ENCODE assay signal across 8 cellular contexts in genomic region chr9:137029058-137029922, GRCh38. TPM values are rescaled to one million over a fixed set of nuclear protein-coding genes. Genes with fewer than 3 reads are reported as not detected.
DNase-seq lines count a peak whose midpoint lies in the region; ATAC-seq and TF ChIP-seq lines count a peak whose summit lies in the region.

No MANE protein-coding gene starts in this region.

- H2AFZ ChIP-seq in neuron (ENCODE audit: low read depth, low read length) = no peak overlapping the region

- H3K4me1 ChIP-seq in Panc1 (ENCODE audit: control insufficient read depth, insufficient read depth, low read length) (peaks cover 22% of the 10 kb centered on the region; the same call in 1 of the 2 replicates), neuron (ENCODE audit: insufficient read depth, low read length) (peaks cover 30% of the 10 kb centered on the region), subcutaneous abdominal adipose tissue (ENCODE audit: control insufficient read depth in 5 of 5, insufficient read depth in 5 of 5, low read length in 5 of 5) (peaks cover 4 to 73% (median 50%) of the 10 kb centered on the region in 5 donors)

- peaks cover 8% of the 10 kb centered on the region for H3K36me3 Mint-ChIP-seq in activated T-helper 17 cell treated with anti-CD3 and anti-CD28 coated beads, Interleukin-2, amount 50 U/mL, for 72 hours (ENCODE audit: low read depth)

- ATAC-seq in Panc1 (peak; percentile 80), GM19035 (IDR thresholded peaks at IDR 0.05; ENCODE audit: unreplicated experiment) (no peak)
- ATAC-seq in activated T-helper 17 cell treated with anti-CD3 and anti-CD28 coated beads, Interleukin-2, amount 50 U/mL, for 72 hours (replicated peaks) = peak; percentile 60

- TF ChIP-seq CTCF in HFF-Myc (IDR thresholded peaks at IDR 0.05; ENCODE audit: low read depth, low read length, missing control alignments) (peak; percentile 96), Panc1 (IDR thresholded peaks at IDR 0.05) (peak; percentile 92), foreskin fibroblast (IDR thresholded peaks at IDR 0.05; ENCODE audit: low read depth, low read length) (peak; percentile 95)

- peaks cover 5% of the 10 kb centered on the region for H3K4me1 Mint-ChIP-seq in activated T-helper 17 cell treated with anti-CD3 and anti-CD28 coated beads, Interleukin-2, amount 50 U/mL, for 72 hours

- intact Hi-C loops in Panc1 (cut with micrococcal nuclease; ENCODE audit: unreplicated experiment) = no loop called here

- H3K9me3 Mint-ChIP-seq in activated T-helper 17 cell treated with anti-CD3 and anti-CD28 coated beads, Interleukin-2, amount 50 U/mL, for 72 hours = no peaks in the 10 kb centered on the region

- CTCF ChIA-PET in Panc1 (lab: Charles Lee) = interaction anchor here (0.6 to 1.4 kb wide), 12 partner anchors 9 to 239 kb away, joined by 3 to 14 read pairs (median 4); partner anchors contain the start of gene CLIC3

- POLR2A ChIA-PET in Panc1 (lab: Charles Lee) = no interaction called here

- no peak overlapping the region; the same call in 1 of the 2 replicates for H3K4me3 ChIP-seq in HFF-Myc (replicated peaks; ENCODE audit: low read depth, low read length)
- peak overlapping the region in 1 of 2 experiments; percentile 53; a peak in 2 of 4 replicates for H3K4me3 ChIP-seq in Panc1 (ENCODE audit: low read depth in 2 of 2, low read length in 2 of 2)
- H3K4me3 ChIP-seq in foreskin fibroblast (ENCODE audit: low read depth in 1 of 2, low read length in 2 of 2) = peak overlapping the region in 1 of 2 donors; percentile 57
- H3K4me3 ChIP-seq in neuron (ENCODE audit: low read length) = peak overlapping the region; percentile 57
- H3K4me3 ChIP-seq in subcutaneous abdominal adipose tissue (ENCODE audit: low read depth in 1 of 5, low read length in 5 of 5) = peak overlapping the region in 4 of 5 donors; percentile 56 to 70 (median 66)

- H3K9ac ChIP-seq in subcutaneous abdominal adipose tissue (ENCODE audit: low read length in 5 of 5) = peak overlapping the region in 3 of 5 donors; percentile 10 to 72 (median 57)

- H3K27me3 ChIP-seq in Panc1 (ENCODE audit: control insufficient read depth, insufficient read depth, low read length) (no peaks in the 10 kb centered on the region), neuron (ENCODE audit: insufficient read depth, low read length) (no peaks in the 10 kb centered on the region), subcutaneous abdominal adipose tissue (ENCODE audit: control insufficient read depth in 5 of 5, insufficient read depth in 4 of 5, low read length in 5 of 5) (no peaks in the 10 kb centered on the region)

- BruUV-seq in Panc1 (replicated peaks; lab: Mats Ljungman, UMichigan) = no TSS peak

- in situ Hi-C loops in Panc1 (cut with HindIII; ENCODE audit: low pct_unique_long_range_greater_than_20kb, low sequenced_read_pairs) = no loop called here

- H3K27me3 Mint-ChIP-seq in activated T-helper 17 cell treated with anti-CD3 and anti-CD28 coated beads, Interleukin-2, amount 50 U/mL, for 72 hours = no peaks in the 10 kb centered on the region

- DNase-seq in DMS53 treated with DMSO at 0.1 percent for 48 hours (lab: John Stamatoyannopoulos, UW; ENCODE audit: unreplicated experiment) = peak; percentile 36
- DNase-seq in HFF-Myc (ENCODE audit: extremely low read depth, low read depth) = no peak
- DNase-seq in Panc1 (ENCODE audit: low read depth, low spot score) = peak; percentile 25
- DNase-seq in foreskin fibroblast = peak; percentile 35 to 82

- peak overlapping the region; percentile 86 for H3K4me3 Mint-ChIP-seq in activated T-helper 17 cell treated with anti-CD3 and anti-CD28 coated beads, Interleukin-2, amount 50 U/mL, for 72 hours

- H3K27ac Mint-ChIP-seq in activated T-helper 17 cell treated with anti-CD3 and anti-CD28 coated beads, Interleukin-2, amount 50 U/mL, for 72 hours = peak overlapping the region; percentile 66

- no peak overlapping the region for H3K27ac ChIP-seq in Panc1 (ENCODE audit: low read length)
- no peak overlapping the region for H3K27ac ChIP-seq in subcutaneous abdominal adipose tissue (ENCODE audit: low read depth, low read length)

- H3K36me3 ChIP-seq in Panc1 (ENCODE audit: control insufficient read depth, insufficient read depth, low read length) (no peaks in the 10 kb centered on the region), neuron (ENCODE audit: insufficient read depth, low read length) (no peaks in the 10 kb centered on the region), subcutaneous abdominal adipose tissue (ENCODE audit: control insufficient read depth in 5 of 5, insufficient read depth in 5 of 5, low read length in 5 of 5) (no peaks in the 10 kb centered on the region)

- H3K9me3 ChIP-seq in Panc1 (ENCODE audit: control insufficient read depth, insufficient read depth, low read depth, low read length) = no peaks in the 10 kb centered on the region
- H3K9me3 ChIP-seq in neuron (ENCODE audit: low read length) = no peaks in the 10 kb centered on the region
- H3K9me3 ChIP-seq in subcutaneous abdominal adipose tissue (ENCODE audit: control insufficient read depth in 5 of 5, low read length in 5 of 5) = no peaks in the 10 kb centered on the region

RNA-seq across cellular contexts. Expression of gene ABCA2, which starts 1.3 kb away (rescaled TPM):
- 27.0 TPM for total RNA-seq in Panc1 (2021; ENCODE audit: unreplicated experiment)
- 66.0 TPM for polyA plus RNA-seq in Panc1 (2012; ENCODE audit: insufficient read length)
- 10 to 100 TPM; 43.0 to 63.9 TPM for total RNA-seq in activated T-helper 17 cell treated with anti-CD3 and anti-CD28 coated beads, Interleukin-2, amount 50 U/mL, for 72 hours

RNA-seq across cellular contexts. Expression of gene FUT7, which starts 2.6 kb away (rescaled TPM):
- total RNA-seq in Panc1 (2021; ENCODE audit: unreplicated experiment) = not detected
- polyA plus RNA-seq in Panc1 (2012; ENCODE audit: insufficient read length) = not detected
- 10 to 100 TPM; 12.1 to 27.9 TPM for total RNA-seq in activated T-helper 17 cell treated with anti-CD3 and anti-CD28 coated beads, Interleukin-2, amount 50 U/mL, for 72 hours

RNA-seq across cellular contexts. Expression of gene NPDC1, which starts 16.7 kb away (rescaled TPM):
- total RNA-seq in Panc1 (2021; ENCODE audit: unreplicated experiment) = 43.5 TPM
- 73.8 TPM for polyA plus RNA-seq in Panc1 (2012; ENCODE audit: insufficient read length)
- 10 to 100 TPM; 66.3 to 96.1 TPM for total RNA-seq in activated T-helper 17 cell treated with anti-CD3 and anti-CD28 coated beads, Interleukin-2, amount 50 U/mL, for 72 hours

RNA-seq across cellular contexts. Expression of gene ENTPD2, which starts 24.6 kb away (rescaled TPM):
- total RNA-seq in Panc1 (2021; ENCODE audit: unreplicated experiment) = 2.8 TPM
- polyA plus RNA-seq in Panc1 (2012; ENCODE audit: insufficient read length) = 5.5 TPM
- total RNA-seq in activated T-helper 17 cell treated with anti-CD3 and anti-CD28 coated beads, Interleukin-2, amount 50 U/mL, for 72 hours = under 1 TPM; 0.39 to 0.69 TPM

RNA-seq across cellular contexts. Expression of gene CLIC3, which starts 32.9 kb away (rescaled TPM):
- total RNA-seq in Panc1 (2021; ENCODE audit: unreplicated experiment) = 6.2 TPM
- 28.3 TPM for polyA plus RNA-seq in Panc1 (2012; ENCODE audit: insufficient read length)
- under 1 TPM in 1 of 2 donors, not detected in 1; 0.26 TPM for total RNA-seq in activated T-helper 17 cell treated with anti-CD3 and anti-CD28 coated beads, Interleukin-2, amount 50 U/mL, for 72 hours

Comparison
In these comparisons a context has a peak if more than half of its experiments do, and no peak if none do; other contexts are left out.
1. RNA of gene FUT7, which starts 2.6 kb away (total RNA-seq): 12.1 to 27.9 TPM in activated T-helper 17 cell treated with anti-CD3 and anti-CD28 coated beads, Interleukin-2, amount 50 U/mL, for 72 hours; not detected in Panc1 (single experiment); every median in the first group is over 10 times any median in the second.
2. Peak in every context shown above with its lines, with median percentiles within 50 percentile points of each other: CTCF ChIP-seq.